Comparison of ENCODE assay signal across 16 cellular contexts in genomic region chr16:11326737-11327276, GRCh38. TPM values are rescaled to one million over a fixed set of nuclear protein-coding genes. Genes with fewer than 3 reads are reported as not detected.
DNase-seq lines count a peak whose midpoint lies in the region; ATAC-seq, FAIRE-seq and TF ChIP-seq lines count a peak whose summit lies in the region.
"Had no signal": no experiment of that assay in that cellular context is flagged by ENCODE, and none has a peak within 500 bp of the region (broad histone marks: within the 10 kb centered on the region; RNA-seq: fewer than 3 reads in every experiment).

No MANE protein-coding gene starts in this region.

- FAIRE-seq in GM12891 (lab: Jason Lieb, UNC), result peak; percentile 58
- FAIRE-seq: K562, TTC549 had no signal

- H3K4me1 Mint-ChIP-seq in CD4-positive, CD25-positive, alpha-beta regulatory T cell, result peaks cover 11 to 44% (median 28%) of the 10 kb centered on the region in 4 donors
- peaks cover 74% of the 10 kb centered on the region for H3K4me1 Mint-ChIP-seq in activated B cell treated with CpG ODN at 0.5 μM for 24 hours
- H3K4me1 Mint-ChIP-seq in naive thymus-derived CD8-positive, alpha-beta T cell, result peaks cover 16 to 59% (median 37%) of the 10 kb centered on the region in 4 donors

- H3K36me3 Mint-ChIP-seq in CD4-positive, CD25-positive, alpha-beta regulatory T cell, result no peaks in the 10 kb centered on the region
- no peaks in the 10 kb centered on the region for H3K36me3 Mint-ChIP-seq in activated B cell treated with CpG ODN at 0.5 μM for 24 hours (ENCODE audit: low read depth)
- H3K36me3 Mint-ChIP-seq in naive thymus-derived CD8-positive, alpha-beta T cell, result no peaks in the 10 kb centered on the region

- H3K27ac ChIP-seq in CD4-positive, CD25-positive, alpha-beta regulatory T cell (ENCODE audit: insufficient read depth, low read length, poor library complexity, severe bottlenecking), result no peak overlapping the region
- H3K27ac ChIP-seq in psoas muscle, result no peak overlapping the region
- H3K27ac ChIP-seq: parathyroid adenoma had no signal

- H3K4me1 ChIP-seq in CD4-positive, CD25-positive, alpha-beta regulatory T cell (ENCODE audit: control insufficient read depth, insufficient read depth, low read length, poor library complexity, severe bottlenecking), result peaks cover 22% of the 10 kb centered on the region
- no peaks in the 10 kb centered on the region for H3K4me1 ChIP-seq in psoas muscle
- H3K4me1 ChIP-seq: parathyroid adenoma had no signal

- DNase-seq in CD4-positive, CD25-positive, alpha-beta regulatory T cell, result no peak
- no peak for DNase-seq in GM12891 (ENCODE audit: insufficient read length, low spot score)
- DNase-seq in activated B cell treated with CpG ODN at 0.5 μM for 24 hours, result no peak
- DNase-seq in naive thymus-derived CD8-positive, alpha-beta T cell, result no peak
- DNase-seq in NCI-H1694 (lab: John Stamatoyannopoulos, UW), result no peak
- no peak for DNase-seq in RPMI8226
- DNase-seq in psoas muscle, result no peak
- DNase-seq: C1 segment of cervical spinal cord; NCI-H1105 treated with DMSO at 0.1 percent for 48 hours; NK-92 treated with Interleukin-12 subunit alpha and Interleukin-12 subunit beta, amount 100 ng/mL, for 24 hours; SIG-M5 had no signal

- H3K27me3 ChIP-seq in CD4-positive, CD25-positive, alpha-beta regulatory T cell (ENCODE audit: control insufficient read depth, insufficient read depth, low read length), result no peaks in the 10 kb centered on the region
- H3K27me3 ChIP-seq in psoas muscle (ENCODE audit: insufficient read depth in 3 of 3, low read length in 2 of 3), result peaks cover 0 to 2% (median 0%) of the 10 kb centered on the region in 3 donors

- no peak for ATAC-seq in CD4-positive, CD25-positive, alpha-beta regulatory T cell (ENCODE audit: low read depth in 2 of 2)
- no peak for ATAC-seq in activated B cell treated with CpG ODN at 0.5 μM for 24 hours (ENCODE audit: low read depth)
- no peak for ATAC-seq in naive thymus-derived CD8-positive, alpha-beta T cell
- no peak for ATAC-seq in psoas muscle
- ATAC-seq: K562 had no signal

- intact Hi-C loops in activated B cell treated with CpG ODN at 0.5 μM for 24 hours (cut with micrococcal nuclease) (loop anchor here (1.0 kb wide), 2 partner anchors 9 to 102 kb away; no protein-coding TSS in a partner anchor), psoas muscle (cut with DNase I) (no loop called here)

- H3K9me3 Mint-ChIP-seq in CD4-positive, CD25-positive, alpha-beta regulatory T cell, result peaks cover 0 to 2% (median 0%) of the 10 kb centered on the region in 7 donors
- no peaks in the 10 kb centered on the region for H3K9me3 Mint-ChIP-seq in activated B cell treated with CpG ODN at 0.5 μM for 24 hours
- peaks cover 0 to 3% (median 0%) of the 10 kb centered on the region in 9 donors for H3K9me3 Mint-ChIP-seq in naive thymus-derived CD8-positive, alpha-beta T cell

- 84 to 90% (median 87%) methylated on average over 9 of the region's 9 CpGs for WGBS in psoas muscle, 3 donors

- H3K27ac Mint-ChIP-seq in CD4-positive, CD25-positive, alpha-beta regulatory T cell, result peak overlapping the region in 2 of 3 donors; percentile 25 to 63
- peak overlapping the region; percentile 94 for H3K27ac Mint-ChIP-seq in activated B cell treated with CpG ODN at 0.5 μM for 24 hours
- H3K27ac Mint-ChIP-seq in naive thymus-derived CD8-positive, alpha-beta T cell, result peak overlapping the region in 7 of 10 donors; percentile 12 to 86 (median 48)

- H3K27me3 Mint-ChIP-seq in CD4-positive, CD25-positive, alpha-beta regulatory T cell, result peaks cover 4% of the 10 kb centered on the region
- no peaks in the 10 kb centered on the region for H3K27me3 Mint-ChIP-seq in activated B cell treated with CpG ODN at 0.5 μM for 24 hours
- H3K27me3 Mint-ChIP-seq in naive thymus-derived CD8-positive, alpha-beta T cell, result no peaks in the 10 kb centered on the region

- CTCF ChIA-PET in activated B cell treated with CpG ODN at 0.5 μM for 24 hours (lab: Charles Lee), result interaction anchor here (0.6 to 6.4 kb wide), 5 partner anchors 15 to 666 kb away, joined by 3 to 49 read pairs (median 11); partner anchors contain the start of gene SOCS1

- no peak overlapping the region for H3K4me3 ChIP-seq in CD4-positive, CD25-positive, alpha-beta regulatory T cell (ENCODE audit: low read depth, low read length)
- no peak overlapping the region for H3K4me3 ChIP-seq in psoas muscle
- H3K4me3 ChIP-seq: K562 had no signal

- no peak for TF ChIP-seq POLR2A in GM12891 (IDR thresholded peaks at IDR 0.05; ENCODE audit: low read depth, low read length)

- H3K9me3 ChIP-seq in CD4-positive, CD25-positive, alpha-beta regulatory T cell (ENCODE audit: control insufficient read depth in 2 of 2, low read length in 2 of 2), result no peaks in the 10 kb centered on the region
- no peaks in the 10 kb centered on the region for H3K9me3 ChIP-seq in psoas muscle

- H3K4me3 Mint-ChIP-seq in CD4-positive, CD25-positive, alpha-beta regulatory T cell, result peak overlapping the region in 2 of 4 donors; percentile 43 to 63
- H3K4me3 Mint-ChIP-seq in activated B cell treated with CpG ODN at 0.5 μM for 24 hours, result peak overlapping the region; percentile 80
- peak overlapping the region in 1 of 10 donors; percentile 54 for H3K4me3 Mint-ChIP-seq in naive thymus-derived CD8-positive, alpha-beta T cell

- TF ChIP-seq CTCF in activated B cell treated with CpG ODN at 0.5 μM for 24 hours (IDR thresholded peaks at IDR 0.05) (no peak), psoas muscle (IDR thresholded peaks at IDR 0.05) (no peak)

- POLR2A ChIA-PET in activated B cell treated with CpG ODN at 0.5 μM for 24 hours (lab: Charles Lee), result interaction anchor here (0.5 to 9.0 kb wide), 11 partner anchors 16 to 362 kb away, joined by 3 to 157 read pairs (median 10); partner anchors contain the start of gene SOCS1
- POLR2A ChIA-PET in naive thymus-derived CD8-positive, alpha-beta T cell (lab: Charles Lee), result no interaction called here

- no peaks in the 10 kb centered on the region for H3K36me3 ChIP-seq in CD4-positive, CD25-positive, alpha-beta regulatory T cell (ENCODE audit: control insufficient read depth, insufficient read depth, low read length)
- H3K36me3 ChIP-seq in psoas muscle (ENCODE audit: insufficient read depth in 1 of 2, low read depth in 1 of 2), result no peaks in the 10 kb centered on the region

TF ChIP-seq in GM12891, 5 proteins besides CTCF, POLR2A, EP300 and RAD21:
- TF ChIP-seq PAX5 (IDR thresholded peaks at IDR 0.05; ENCODE audit: insufficient read depth, low read length, severe bottlenecking) (no peak), POLR2AphosphoS5 (IDR thresholded peaks at IDR 0.05; ENCODE audit: low read depth, low read length) (no peak), TAF1 (IDR thresholded peaks at IDR 0.05; ENCODE audit: low read depth, low read length) (no peak), POU2F2 (IDR thresholded peaks at IDR 0.05; ENCODE audit: low read depth, low read length) (no peak), SPI1 (IDR thresholded peaks at IDR 0.05; ENCODE audit: low read depth, low read length) (no peak)

RNA-seq across cellular contexts. Expression of gene RMI2, which starts 18.5 kb away (rescaled TPM):
- 4.3 TPM for total RNA-seq in CD4-positive, CD25-positive, alpha-beta regulatory T cell
- polyA plus RNA-seq in CD4-positive, CD25-positive, alpha-beta regulatory T cell, result 10 to 100 TPM in 2 of 4 donors, 1 to 10 TPM in 2; 7.4 to 15.3 (median 11.1) TPM
- 39.3 TPM for polyA plus RNA-seq in GM12891 (2012; ENCODE audit: low read depth, missing spikeins)
- total RNA-seq in activated B cell treated with CpG ODN at 0.5 μM for 24 hours (8.1 TPM in 2 replicates), psoas muscle (under 1 TPM in 2 of 4 donors, not detected in 2; 0.16 to 0.64 TPM)
- 1 to 10 TPM; 2.4 to 2.8 TPM for total RNA-seq in naive thymus-derived CD8-positive, alpha-beta T cell
- 10 to 100 TPM in 1 of 3 donors, 1 to 10 TPM in 2; 1.3 to 13.5 (median 7.1) TPM for polyA plus RNA-seq in naive thymus-derived CD8-positive, alpha-beta T cell
- polyA plus RNA-seq in psoas muscle, result under 1 TPM; 0.11 to 0.35 (median 0.23) TPM

RNA-seq across cellular contexts. Expression of gene PRM1, which starts 45.7 kb away (rescaled TPM):
- total RNA-seq in CD4-positive, CD25-positive, alpha-beta regulatory T cell, result not detected
- polyA plus RNA-seq in CD4-positive, CD25-positive, alpha-beta regulatory T cell, result not detected
- not detected for polyA plus RNA-seq in GM12891 (2012; ENCODE audit: low read depth, missing spikeins)
- total RNA-seq in activated B cell treated with CpG ODN at 0.5 μM for 24 hours (not detected in 2 replicates), psoas muscle (not detected)
- not detected for total RNA-seq in naive thymus-derived CD8-positive, alpha-beta T cell
- polyA plus RNA-seq in naive thymus-derived CD8-positive, alpha-beta T cell, result not detected
- polyA plus RNA-seq in psoas muscle, result not detected
- total RNA-seq: cerebellum, Daoy, K562 had no signal
- polyA plus RNA-seq: K562 had no signal

RNA-seq across cellular contexts. Expression of gene PRM2, which starts 50.5 kb away (rescaled TPM):
- total RNA-seq in CD4-positive, CD25-positive, alpha-beta regulatory T cell, result not detected
- polyA plus RNA-seq in CD4-positive, CD25-positive, alpha-beta regulatory T cell, result not detected
- not detected for polyA plus RNA-seq in GM12891 (2012; ENCODE audit: low read depth, missing spikeins)
- not detected in 2 replicates for total RNA-seq in activated B cell treated with CpG ODN at 0.5 μM for 24 hours
- not detected for total RNA-seq in naive thymus-derived CD8-positive, alpha-beta T cell
- polyA plus RNA-seq in naive thymus-derived CD8-positive, alpha-beta T cell, result not detected
- not detected for total RNA-seq in psoas muscle
- polyA plus RNA-seq in psoas muscle, result not detected
- total RNA-seq: cerebellum, Daoy, K562 had no signal
- polyA plus RNA-seq: K562 had no signal

RNA-seq across cellular contexts. Expression of gene PRM3, which starts 53.4 kb away (rescaled TPM):
- total RNA-seq in CD4-positive, CD25-positive, alpha-beta regulatory T cell, result not detected
- polyA plus RNA-seq in CD4-positive, CD25-positive, alpha-beta regulatory T cell, result not detected
- not detected for polyA plus RNA-seq in GM12891 (2012; ENCODE audit: low read depth, missing spikeins)
- total RNA-seq in activated B cell treated with CpG ODN at 0.5 μM for 24 hours (not detected in 2 replicates), psoas muscle (not detected)
- total RNA-seq in naive thymus-derived CD8-positive, alpha-beta T cell, result not detected
- not detected for polyA plus RNA-seq in naive thymus-derived CD8-positive, alpha-beta T cell
- polyA plus RNA-seq in psoas muscle, result not detected
- total RNA-seq: cerebellum, Daoy, K562 had no signal
- polyA plus RNA-seq: K562 had no signal

RNA-seq across cellular contexts. Expression of gene TNP2, which starts 57.7 kb away (rescaled TPM):
- not detected for total RNA-seq in CD4-positive, CD25-positive, alpha-beta regulatory T cell
- polyA plus RNA-seq in CD4-positive, CD25-positive, alpha-beta regulatory T cell, result not detected
- not detected for polyA plus RNA-seq in GM12891 (2012; ENCODE audit: low read depth, missing spikeins)
- total RNA-seq in activated B cell treated with CpG ODN at 0.5 μM for 24 hours (not detected in 2 replicates), psoas muscle (not detected)
- not detected for total RNA-seq in naive thymus-derived CD8-positive, alpha-beta T cell
- not detected for polyA plus RNA-seq in naive thymus-derived CD8-positive, alpha-beta T cell
- not detected for polyA plus RNA-seq in psoas muscle
- total RNA-seq: cerebellum, Daoy, K562 had no signal
- polyA plus RNA-seq: K562 had no signal

Comparison
In these comparisons a context has a peak if more than half of its experiments do, and no peak if none do; other contexts are left out.
1. H3K27ac Mint-ChIP-seq: peak in every context shown above with its lines; median percentile 94 in activated B cell treated with CpG ODN at 0.5 μM for 24 hours; 48 in naive thymus-derived CD8-positive, alpha-beta T cell; 44 in CD4-positive, CD25-positive, alpha-beta regulatory T cell.